13 cellular contexts compared by ENCODE assay signal in genomic region chr4:28702571-28702970, GRCh38.
A peak's percentile ranks its signal among the peaks of the same experiment; 100 is the strongest.
DNase-seq lines count a peak whose midpoint lies in the region; ATAC-seq and TF ChIP-seq lines count a peak whose summit lies in the region.
"Had no signal": no experiment of that assay in that cellular context is flagged by ENCODE, and none has a peak within 500 bp of the region (broad histone marks: within the 10 kb centered on the region; RNA-seq: fewer than 3 reads in every experiment).

No MANE protein-coding gene starts in this region.

- H3K36me3 ChIP-seq in HAP-1 (replicated peaks): no peaks in the 10 kb centered on the region
- no peaks in the 10 kb centered on the region for H3K36me3 ChIP-seq in PC-9 (ENCODE audit: low read depth)

- H3K27me3 Mint-ChIP-seq in activated T-cell treated with anti-CD3 and anti-CD28 coated beads, Interleukin-2, amount 50 U/mL, for 4 hours (ENCODE audit: low read depth): no peaks in the 10 kb centered on the region
- no peaks in the 10 kb centered on the region for H3K27me3 Mint-ChIP-seq in activated CD8-positive, alpha-beta T cell treated with anti-CD3 and anti-CD28 coated beads for 36 hours

- H2AFZ ChIP-seq in PC-9: 0 out of 2 replicates have a peak overlapping the region, but pooled peaks have one; percentile 2

- no peaks in the 10 kb centered on the region for H3F3A ChIP-seq in PC-9 (ENCODE audit: insufficient read depth, low read depth)

- no peaks in the 10 kb centered on the region for H3K27me3 ChIP-seq in HAP-1 (ENCODE audit: low read depth)
- no peaks in the 10 kb centered on the region for H3K27me3 ChIP-seq in PC-9 (ENCODE audit: insufficient read depth, low read depth)

- POLR2A ChIA-PET in PC-9 (lab: Charles Lee; ENCODE audit: unreplicated experiment): no interaction called here
- POLR2A ChIA-PET in activated CD8-positive, alpha-beta T cell treated with anti-CD3 and anti-CD28 coated beads for 36 hours (lab: Charles Lee): no interaction called here

- no peak for TF ChIP-seq CTCF in PC-9 (conservative IDR thresholded peaks at IDR 0.05)
- no peak for TF ChIP-seq CTCF in activated CD8-positive, alpha-beta T cell treated with anti-CD3 and anti-CD28 coated beads for 36 hours (IDR thresholded peaks at IDR 0.05)

- H3K27ac Mint-ChIP-seq in activated CD8-positive, alpha-beta T cell treated with anti-CD3 and anti-CD28 coated beads for 36 hours: no peak overlapping the region

- H3K4me1 ChIP-seq in HAP-1: peaks cover 12% of the 10 kb centered on the region
- no peaks in the 10 kb centered on the region for H3K4me1 ChIP-seq in PC-9 (replicated peaks; ENCODE audit: insufficient read depth)

- H3K9me3 Mint-ChIP-seq in activated T-cell treated with anti-CD3 and anti-CD28 coated beads, Interleukin-2, amount 50 U/mL, for 4 hours: peaks cover 10% of the 10 kb centered on the region
- no peaks in the 10 kb centered on the region for H3K9me3 Mint-ChIP-seq in activated CD8-positive, alpha-beta T cell treated with anti-CD3 and anti-CD28 coated beads for 36 hours

- H3K4me3 ChIP-seq in HAP-1 (no peak overlapping the region), PC-9 (no peak overlapping the region)

- ATAC-seq in activated T-cell treated with anti-CD3 and anti-CD28 coated beads, Interleukin-2, amount 50 U/mL, for 4 hours: no peak
- ATAC-seq in activated CD8-positive, alpha-beta T cell treated with anti-CD3 and anti-CD28 coated beads for 36 hours: no peak

- intact Hi-C loops in PC-9 (cut with micrococcal nuclease; ENCODE audit: unreplicated experiment): no loop called here
- intact Hi-C loops in activated CD8-positive, alpha-beta T cell treated with anti-CD3 and anti-CD28 coated beads for 36 hours (cut with micrococcal nuclease): no loop called here

- no peaks in the 10 kb centered on the region for H3K79me2 ChIP-seq in PC-9 (ENCODE audit: low read depth)

- H3K9me3 ChIP-seq in HAP-1: peaks cover 7% of the 10 kb centered on the region
- H3K9me3 ChIP-seq in PC-9 (ENCODE audit: insufficient read depth, low read depth): no peaks in the 10 kb centered on the region

- H3K9me2 ChIP-seq in PC-9 (ENCODE audit: insufficient read depth): no peaks in the 10 kb centered on the region

- H4K20me1 ChIP-seq in PC-9 (ENCODE audit: insufficient read depth): no peaks in the 10 kb centered on the region

- in situ Hi-C loops in HAP-1 (cut with MboI; ENCODE audit: low sequenced_read_pairs): no loop called here

- CTCF ChIA-PET in PC-9 (lab: Charles Lee): no interaction called here
- CTCF ChIA-PET in activated CD8-positive, alpha-beta T cell treated with anti-CD3 and anti-CD28 coated beads for 36 hours (lab: Charles Lee): no interaction called here

- H3K4me2 ChIP-seq in PC-9: no peak overlapping the region

- H3K4me1 Mint-ChIP-seq in activated T-cell treated with anti-CD3 and anti-CD28 coated beads, Interleukin-2, amount 50 U/mL, for 4 hours (ENCODE audit: low read depth): no peaks in the 10 kb centered on the region
- no peaks in the 10 kb centered on the region for H3K4me1 Mint-ChIP-seq in activated CD8-positive, alpha-beta T cell treated with anti-CD3 and anti-CD28 coated beads for 36 hours (ENCODE audit: low read depth)

- no peaks in the 10 kb centered on the region for H3K36me3 Mint-ChIP-seq in activated T-cell treated with anti-CD3 and anti-CD28 coated beads, Interleukin-2, amount 50 U/mL, for 4 hours (ENCODE audit: insufficient read depth)
- H3K36me3 Mint-ChIP-seq in activated CD8-positive, alpha-beta T cell treated with anti-CD3 and anti-CD28 coated beads for 36 hours (ENCODE audit: low read depth): no peaks in the 10 kb centered on the region

- H3K4me3 Mint-ChIP-seq in activated T-cell treated with anti-CD3 and anti-CD28 coated beads, Interleukin-2, amount 50 U/mL, for 4 hours: no peak overlapping the region
- H3K4me3 Mint-ChIP-seq in activated CD8-positive, alpha-beta T cell treated with anti-CD3 and anti-CD28 coated beads for 36 hours: no peak overlapping the region

- peak; percentile 1 for DNase-seq in AG08395 (ENCODE audit: low spot score)
- peak; percentile 17 to 72 for DNase-seq in HAP-1 (ENCODE audit: low spot score in 2 of 2)
- DNase-seq in PC-9: no peak
- peak; percentile 10 for DNase-seq in iris pigment epithelial cell (ENCODE audit: low read depth)
- DNase-seq in effector CD8-positive, alpha-beta T cell (lab: John Stamatoyannopoulos, UW): no peak
- no peak for DNase-seq in activated T-cell treated with anti-CD3 and anti-CD28 coated beads, Interleukin-2, amount 50 U/mL, for 4 hours
- no peak for DNase-seq in activated CD8-positive, alpha-beta T cell treated with anti-CD3 and anti-CD28 coated beads for 36 hours
- DNase-seq: C1 segment of cervical spinal cord, DMS 273 treated with DMSO at 0.1 percent for 48 hours, NCI-H1048, NCI-H1694, NCI-H2227 treated with DMSO at 0.1 percent for 48 hours, NCI-H526 had no signal

- H3K27ac ChIP-seq in PC-9: no peak overlapping the region

- BruUV-seq in PC-9 (replicated peaks; lab: Mats Ljungman, UMichigan): no TSS peak

Comparison
In these comparisons a context has a peak if more than half of its experiments do, and no peak if none do; other contexts are left out.
1. DNase-seq: peak in AG08395 (single experiment), HAP-1 (2 of 2) and iris pigment epithelial cell (single experiment); none in PC-9 (0 of 2), effector CD8-positive, alpha-beta T cell (single experiment), activated T-cell treated with anti-CD3 and anti-CD28 coated beads, Interleukin-2, amount 50 U/mL, for 4 hours (single experiment) and activated CD8-positive, alpha-beta T cell treated with anti-CD3 and anti-CD28 coated beads for 36 hours (single experiment).